ENCODE assay signal across 9 cellular contexts in the genomic region with DNA sequence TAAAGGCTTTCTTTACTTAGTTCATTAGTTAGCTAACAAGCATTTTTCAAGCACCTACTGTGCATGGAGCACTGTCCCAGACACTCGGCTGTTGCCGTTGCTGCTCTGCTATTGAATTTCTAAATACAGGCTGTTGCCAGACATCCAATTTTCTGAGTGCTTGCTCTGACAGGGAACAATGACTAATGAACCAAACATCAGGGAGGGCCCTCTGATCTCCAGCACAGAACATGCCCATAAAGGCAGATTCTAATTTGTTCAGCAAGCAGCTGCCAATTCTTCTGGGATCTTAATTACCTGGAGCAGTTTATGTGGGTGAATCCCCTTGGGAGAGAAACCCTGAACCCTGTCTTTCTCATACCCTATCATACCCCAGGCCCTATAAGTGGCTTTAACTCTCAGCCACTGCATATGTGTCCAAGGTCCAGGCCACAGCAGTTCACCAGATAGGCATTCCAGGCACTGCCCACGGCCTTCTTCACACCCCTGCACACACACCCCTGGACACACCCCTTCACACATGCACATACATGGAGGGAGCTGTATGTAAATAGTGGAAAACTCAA.
DNase-seq lines count a peak whose midpoint lies in the region; TF ChIP-seq lines count a peak whose summit lies in the region.
"Had no signal": no experiment of that assay in that cellular context is flagged by ENCODE, and none has a peak within 500 bp of the region (broad histone marks: within the 10 kb centered on the region; RNA-seq: fewer than 3 reads in every experiment).

No MANE protein-coding gene starts in this region.

- TF ChIP-seq CTCF in tibial artery (IDR thresholded peaks at IDR 0.05) (no peak), GM10248 (IDR thresholded peaks at IDR 0.05; ENCODE audit: control extremely low read depth, extremely low read depth, low read depth, missing control alignments) (no peak), GM20000 (IDR thresholded peaks at IDR 0.05; ENCODE audit: extremely low read depth, missing control alignments) (no peak)

- H3K27ac ChIP-seq in tibial artery, result peak overlapping the region; percentile 59 to 78

- DNase-seq in NCI-H1092 treated with DMSO at 0.1 percent for 48 hours (lab: John Stamatoyannopoulos, UW) (peak; percentile 84), adipocyte (ENCODE audit: low read depth) (peak; percentile 81), iris pigment epithelial cell (ENCODE audit: low read depth) (peak; percentile 74), tibial artery (peak in 1 of 2 donors; percentile 31), GM10248 (ENCODE audit: extremely low spot score) (no peak), GM20000 (ENCODE audit: low spot score) (no peak), NCI-H1048 (lab: John Stamatoyannopoulos, UW) (no peak)
- no peak for DNase-seq in activated CD4-positive, alpha-beta T cell treated with anti-CD3 and anti-CD28 coated beads, Interleukin-2, amount 50 U/mL, for 1 hour
- DNase-seq: activated CD8-positive, alpha-beta memory T cell treated with anti-CD3 and anti-CD28 coated beads, Interleukin-2, amount 10 ng/mL, durations not matched to agents 7 days and 5 days had no signal

- POLR2A ChIA-PET in GM10248 (lab: Yijun Ruan, JAX), result no interaction called here

- H3K4me3 ChIP-seq in adipocyte (ENCODE audit: low read length) (no peak overlapping the region), tibial artery (no peak overlapping the region)

- H3K27me3 ChIP-seq in adipocyte (replicated peaks; ENCODE audit: control insufficient read depth, insufficient read depth, low read length) (peaks cover 70% of the 10 kb centered on the region), tibial artery (no peaks in the 10 kb centered on the region)

- H3K9ac ChIP-seq in adipocyte (ENCODE audit: low read length), result no peak overlapping the region

- CTCF ChIA-PET in GM10248 (lab: Yijun Ruan, JAX), result no interaction called here

- H3K4me1 ChIP-seq in adipocyte (ENCODE audit: control insufficient read depth, insufficient read depth, low read length) (peaks cover 27% of the 10 kb centered on the region), tibial artery (peaks cover 0 to 50% (median 12%) of the 10 kb centered on the region in 4 donors)

- H3K36me3 ChIP-seq in adipocyte (ENCODE audit: control insufficient read depth, insufficient read depth, low read length, severe bottlenecking) (no peaks in the 10 kb centered on the region), tibial artery (no peaks in the 10 kb centered on the region)

- no peaks in the 10 kb centered on the region for H3K9me3 ChIP-seq in adipocyte (ENCODE audit: control insufficient read depth, low read length)
- no peaks in the 10 kb centered on the region for H3K9me3 ChIP-seq in tibial artery

- intact Hi-C loops in tibial artery (cut with DNase I; ENCODE audit: low total_unique reads), result no loop called here

Comparison
In these comparisons a context has a peak if more than half of its experiments do, and no peak if none do; other contexts are left out.
1. DNase-seq: peak in NCI-H1092 treated with DMSO at 0.1 percent for 48 hours (single experiment), adipocyte (single experiment) and iris pigment epithelial cell (single experiment); none in GM10248 (single experiment), GM20000 (single experiment), NCI-H1048 (single experiment) and activated CD4-positive, alpha-beta T cell treated with anti-CD3 and anti-CD28 coated beads, Interleukin-2, amount 50 U/mL, for 1 hour (single experiment).